ENCODE assay signal across 10 cellular contexts in genomic region chr20:51529027-51529749, GRCh38. TPM values are rescaled to one million over a fixed set of nuclear protein-coding genes. Genes with fewer than 3 reads are reported as not detected.
DNase-seq lines count a peak whose midpoint lies in the region; ATAC-seq and TF ChIP-seq lines count a peak whose summit lies in the region.
"Had no signal": no experiment of that assay in that cellular context is flagged by ENCODE, and none has a peak within 500 bp of the region (broad histone marks: within the 10 kb centered on the region; RNA-seq: fewer than 3 reads in every experiment).

No MANE protein-coding gene starts in this region.

- no peak overlapping the region for H3K4me3 ChIP-seq in hepatocyte

- H3K4me3 Mint-ChIP-seq in activated T-cell treated with anti-CD3 and anti-CD28 coated beads, Interleukin-2, amount 50 U/mL, for 4 hours, result peak overlapping the region; percentile 82
- H3K4me3 Mint-ChIP-seq in stimulated activated naive CD8-positive, alpha-beta T cell treated with anti-CD3 and anti-CD28 coated beads, Interleukin-15, amount 100 ng/mL, for 72 hours, result peak overlapping the region; percentile 72 to 91

- no peaks in the 10 kb centered on the region for H4K20me1 ChIP-seq in hepatocyte (ENCODE audit: insufficient read depth, poor library complexity, severe bottlenecking)

- H3K4me1 ChIP-seq in hepatocyte (ENCODE audit: insufficient read depth), result peaks cover 12% of the 10 kb centered on the region
- H3K4me1 ChIP-seq: parathyroid adenoma had no signal

- no peaks in the 10 kb centered on the region for H3K27me3 ChIP-seq in hepatocyte

- H3K27ac ChIP-seq in hepatocyte, result peak overlapping the region; percentile 38
- H3K27ac ChIP-seq: parathyroid adenoma had no signal

- peak overlapping the region; percentile 86 to 98 for H3K27ac Mint-ChIP-seq in stimulated activated naive CD8-positive, alpha-beta T cell treated with anti-CD3 and anti-CD28 coated beads, Interleukin-15, amount 100 ng/mL, for 72 hours

- 30% methylated on average over 13 of the region's 13 CpGs for WGBS in hepatocyte (ENCODE audit: low lambda C conversion rate, missing lambda C conversion rate)

- DNase-seq in activated T-cell treated with anti-CD3 and anti-CD28 coated beads for 48 hours (ENCODE audit: low read depth), result peak; percentile 55
- DNase-seq in activated T-cell treated with anti-CD3 and anti-CD28 coated beads, Interleukin-2, amount 50 U/mL, for 1 hour, result no peak
- DNase-seq in activated T-cell treated with anti-CD3 and anti-CD28 coated beads, Interleukin-2, amount 50 U/mL, for 4 hours, result peak; percentile 39
- DNase-seq in hepatocyte (ENCODE audit: low spot score), result peak; percentile 59
- DNase-seq in stimulated activated naive CD8-positive, alpha-beta T cell treated with anti-CD3 and anti-CD28 coated beads, Interleukin-15, amount 100 ng/mL, for 72 hours, result peak in 1 of 2 donors; percentile 53
- no peak for DNase-seq in GF-D8 (lab: John Stamatoyannopoulos, UW)
- no peak for DNase-seq in posterior vena cava (ENCODE audit: low spot score)
- no peak for DNase-seq in H4 (ENCODE audit: low spot score)
- DNase-seq: ACHN had no signal

- TF ChIP-seq CTCF in hepatocyte (IDR thresholded peaks at IDR 0.05; ENCODE audit: poor library complexity), result no peak

- H3K9me3 ChIP-seq in hepatocyte (ENCODE audit: low read depth), result no peaks in the 10 kb centered on the region

- no peak for ATAC-seq in activated T-cell treated with anti-CD3 and anti-CD28 coated beads, Interleukin-2, amount 50 U/mL, for 4 hours
- ATAC-seq in stimulated activated naive CD8-positive, alpha-beta T cell treated with anti-CD3 and anti-CD28 coated beads, Interleukin-15, amount 100 ng/mL, for 72 hours, result no peak

- intact Hi-C loops in posterior vena cava (cut with DNase I), result loop anchor here in 1 of 2 donors (10.0 kb wide), 1 partner anchor 1426 kb away; no protein-coding TSS in a partner anchor

- H3K4me1 Mint-ChIP-seq in activated T-cell treated with anti-CD3 and anti-CD28 coated beads, Interleukin-2, amount 50 U/mL, for 4 hours (ENCODE audit: low read depth), result peaks cover 98% of the 10 kb centered on the region
- H3K4me1 Mint-ChIP-seq in stimulated activated naive CD8-positive, alpha-beta T cell treated with anti-CD3 and anti-CD28 coated beads, Interleukin-15, amount 100 ng/mL, for 72 hours, result peaks cover 98% of the 10 kb centered on the region

- H2AFZ ChIP-seq in hepatocyte, result no peak overlapping the region
- H2AFZ ChIP-seq: parathyroid adenoma had no signal

- H3K36me3 Mint-ChIP-seq in activated T-cell treated with anti-CD3 and anti-CD28 coated beads, Interleukin-2, amount 50 U/mL, for 4 hours (ENCODE audit: insufficient read depth), result peaks cover 23% of the 10 kb centered on the region

- no peaks in the 10 kb centered on the region for H3K9me2 ChIP-seq in hepatocyte (replicated peaks; ENCODE audit: insufficient read depth)

- H3K36me3 ChIP-seq in hepatocyte (replicated peaks; ENCODE audit: insufficient read depth, low read depth), result no peaks in the 10 kb centered on the region

- H3K9me3 Mint-ChIP-seq in activated T-cell treated with anti-CD3 and anti-CD28 coated beads, Interleukin-2, amount 50 U/mL, for 4 hours, result no peaks in the 10 kb centered on the region
- no peaks in the 10 kb centered on the region for H3K9me3 Mint-ChIP-seq in stimulated activated naive CD8-positive, alpha-beta T cell treated with anti-CD3 and anti-CD28 coated beads, Interleukin-15, amount 100 ng/mL, for 72 hours

- no peaks in the 10 kb centered on the region for H3K27me3 Mint-ChIP-seq in activated T-cell treated with anti-CD3 and anti-CD28 coated beads, Interleukin-2, amount 50 U/mL, for 4 hours (ENCODE audit: low read depth)
- H3K27me3 Mint-ChIP-seq in stimulated activated naive CD8-positive, alpha-beta T cell treated with anti-CD3 and anti-CD28 coated beads, Interleukin-15, amount 100 ng/mL, for 72 hours, result no peaks in the 10 kb centered on the region

- H3K79me2 ChIP-seq in hepatocyte, result peaks cover 45% of the 10 kb centered on the region
- H3K79me2 ChIP-seq: parathyroid adenoma had no signal

- peak overlapping the region; percentile 67 for H3K4me2 ChIP-seq in hepatocyte

RNA-seq across cellular contexts. Expression of gene NFATC2, which starts 13.3 kb away (rescaled TPM):
- 10 to 100 TPM; 48.3 to 51.4 (median 48.9) TPM for total RNA-seq in activated T-cell treated with anti-CD3 and anti-CD28 coated beads, Interleukin-2, amount 50 U/mL, for 4 hours
- total RNA-seq in hepatocyte (4.4 and 4.9 TPM in 2 replicates), posterior vena cava (10 to 100 TPM in 1 of 2 donors, 1 to 10 TPM in 1; 4.4 to 11.8 TPM)
- 8.3 and 10.3 TPM in 2 replicates for polyA plus RNA-seq in hepatocyte
- total RNA-seq in H4 (2014; rRNA removed; shearing (Covaris generic)), result 0.08 and 0.23 TPM in 2 replicates

Comparison
In these comparisons a context has a peak if more than half of its experiments do, and no peak if none do; other contexts are left out.
1. DNase-seq: peak in activated T-cell treated with anti-CD3 and anti-CD28 coated beads for 48 hours (single experiment), activated T-cell treated with anti-CD3 and anti-CD28 coated beads, Interleukin-2, amount 50 U/mL, for 4 hours (single experiment) and hepatocyte (single experiment); none in activated T-cell treated with anti-CD3 and anti-CD28 coated beads, Interleukin-2, amount 50 U/mL, for 1 hour (single experiment), GF-D8 (single experiment), posterior vena cava (single experiment) and H4 (single experiment).